14 cellular contexts compared by ENCODE assay signal in the genomic region with DNA sequence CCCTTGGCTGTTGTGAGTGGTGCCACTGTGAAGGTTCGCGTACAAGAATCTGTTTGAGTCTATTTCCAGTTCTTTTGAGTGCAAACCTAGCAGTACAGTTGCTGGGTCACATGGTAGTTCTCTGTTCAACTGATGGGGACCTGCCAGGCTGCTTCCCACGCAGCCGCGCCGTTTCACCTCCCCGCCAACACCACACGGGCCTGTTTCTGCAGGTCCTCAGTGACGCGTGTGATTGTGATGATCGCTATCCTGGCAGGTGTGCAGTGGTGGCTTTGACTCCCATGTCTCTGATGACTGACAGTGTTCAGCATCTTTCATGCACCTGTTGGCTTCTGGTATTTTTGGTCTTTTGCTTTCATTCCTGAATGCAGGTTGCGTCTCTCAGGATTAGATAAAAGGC. TPM values are rescaled to one million over a fixed set of nuclear protein-coding genes. Genes with fewer than 3 reads are reported as not detected.
DNase-seq lines count a peak whose midpoint lies in the region; ATAC-seq and TF ChIP-seq lines count a peak whose summit lies in the region.
"Had no signal": no experiment of that assay in that cellular context is flagged by ENCODE, and none has a peak within 500 bp of the region (broad histone marks: within the 10 kb centered on the region; RNA-seq: fewer than 3 reads in every experiment).

No MANE protein-coding gene starts in this region.

- no peak overlapping the region for H3K4me3 Mint-ChIP-seq in activated naive CD8-positive, alpha-beta T cell treated with anti-CD3 and anti-CD28 coated beads, Interleukin-2, amount 50 U/mL, for 24 hours

- no peaks in the 10 kb centered on the region for H3K27me3 Mint-ChIP-seq in activated naive CD8-positive, alpha-beta T cell treated with anti-CD3 and anti-CD28 coated beads, Interleukin-2, amount 50 U/mL, for 24 hours

- H3K36me3 Mint-ChIP-seq in activated naive CD8-positive, alpha-beta T cell treated with anti-CD3 and anti-CD28 coated beads, Interleukin-2, amount 50 U/mL, for 24 hours (ENCODE audit: low read depth): no peaks in the 10 kb centered on the region

- ATAC-seq in activated naive CD8-positive, alpha-beta T cell treated with anti-CD3 and anti-CD28 coated beads, Interleukin-2, amount 50 U/mL, for 24 hours: peak; percentile 41
- no peak for ATAC-seq in GM21367 (IDR thresholded peaks at IDR 0.05; ENCODE audit: unreplicated experiment)
- no peak for ATAC-seq in SK-N-SH treated with all-trans-retinoic acid at 6 μM for 48 hours

- peaks cover 4% of the 10 kb centered on the region for H3K9me3 Mint-ChIP-seq in activated naive CD8-positive, alpha-beta T cell treated with anti-CD3 and anti-CD28 coated beads, Interleukin-2, amount 50 U/mL, for 24 hours

- H3K27ac Mint-ChIP-seq in activated naive CD8-positive, alpha-beta T cell treated with anti-CD3 and anti-CD28 coated beads, Interleukin-2, amount 50 U/mL, for 24 hours: no peak overlapping the region

- peaks cover 17% of the 10 kb centered on the region for H3K4me1 Mint-ChIP-seq in activated naive CD8-positive, alpha-beta T cell treated with anti-CD3 and anti-CD28 coated beads, Interleukin-2, amount 50 U/mL, for 24 hours

- DNase-seq in activated T-cell treated with anti-CD3 and anti-CD28 coated beads, Interleukin-2, amount 50 U/mL, for 1 hour: peak; percentile 47
- DNase-seq in activated T-cell treated with anti-CD3 and anti-CD28 coated beads for 4 hours (no peak), SK-N-DZ (ENCODE audit: low spot score) (no peak)
- peak; percentile 46 for DNase-seq in activated CD4-positive, alpha-beta T cell treated with anti-CD3 and anti-CD28 coated beads for 48 hours
- DNase-seq in activated naive CD8-positive, alpha-beta T cell treated with anti-CD3 and anti-CD28 coated beads, Interleukin-2, amount 50 U/mL, for 24 hours: no peak
- peak; percentile 32 for DNase-seq in stimulated activated CD4-positive, alpha-beta T cell treated with anti-CD3 and anti-CD28 coated beads, Interleukin-4, amount 100 ng/mL, for 24 hours
- DNase-seq: ACHN, DMS53, foreskin melanocyte, H7, NCI-H2107, NCI-H526 had no signal

TF ChIP-seq in SK-N-SH treated with all-trans-retinoic acid at 6 μM for 48 hours, 23 proteins besides CTCF, POLR2A, EP300 and RAD21:
- TF ChIP-seq, protein P1, sequence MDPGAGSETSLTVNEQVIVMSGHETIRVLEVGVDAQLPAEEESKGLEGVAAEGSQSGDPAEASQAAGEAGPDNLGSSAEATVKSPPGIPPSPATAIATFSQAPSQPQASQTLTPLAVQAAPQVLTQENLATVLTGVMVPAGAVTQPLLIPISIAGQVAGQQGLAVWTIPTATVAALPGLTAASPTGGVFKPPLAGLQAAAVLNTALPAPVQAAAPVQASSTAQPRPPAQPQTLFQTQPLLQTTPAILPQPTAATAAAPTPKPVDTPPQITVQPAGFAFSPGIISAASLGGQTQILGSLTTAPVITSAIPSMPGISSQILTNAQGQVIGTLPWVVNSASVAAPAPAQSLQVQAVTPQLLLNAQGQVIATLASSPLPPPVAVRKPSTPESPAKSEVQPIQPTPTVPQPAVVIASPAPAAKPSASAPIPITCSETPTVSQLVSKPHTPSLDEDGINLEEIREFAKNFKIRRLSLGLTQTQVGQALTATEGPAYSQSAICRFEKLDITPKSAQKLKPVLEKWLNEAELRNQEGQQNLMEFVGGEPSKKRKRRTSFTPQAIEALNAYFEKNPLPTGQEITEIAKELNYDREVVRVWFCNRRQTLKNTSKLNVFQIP (CRISPR knock-in tag; IDR thresholded peaks at IDR 0.05; ENCODE audit: borderline replicate concordance, low read depth): no peak
- TF ChIP-seq ZNF565 (CRISPR knock-in tag; conservative IDR thresholded peaks at IDR 0.05; ENCODE audit: low read depth): no peak
- TF ChIP-seq TOX (CRISPR knock-in tag; IDR thresholded peaks at IDR 0.05; ENCODE audit: borderline replicate concordance): no peak
- TF ChIP-seq ARNTL (CRISPR knock-in tag; IDR thresholded peaks at IDR 0.05; ENCODE audit: borderline replicate concordance, low read depth): no peak
- TF ChIP-seq CSDC2 (CRISPR knock-in tag; IDR thresholded peaks at IDR 0.05): no peak
- no peak for TF ChIP-seq OSR1 (CRISPR knock-in tag; IDR thresholded peaks at IDR 0.05)
- no peak for TF ChIP-seq ZFP3 (CRISPR knock-in tag; IDR thresholded peaks at IDR 0.05)
- TF ChIP-seq, protein P2, sequence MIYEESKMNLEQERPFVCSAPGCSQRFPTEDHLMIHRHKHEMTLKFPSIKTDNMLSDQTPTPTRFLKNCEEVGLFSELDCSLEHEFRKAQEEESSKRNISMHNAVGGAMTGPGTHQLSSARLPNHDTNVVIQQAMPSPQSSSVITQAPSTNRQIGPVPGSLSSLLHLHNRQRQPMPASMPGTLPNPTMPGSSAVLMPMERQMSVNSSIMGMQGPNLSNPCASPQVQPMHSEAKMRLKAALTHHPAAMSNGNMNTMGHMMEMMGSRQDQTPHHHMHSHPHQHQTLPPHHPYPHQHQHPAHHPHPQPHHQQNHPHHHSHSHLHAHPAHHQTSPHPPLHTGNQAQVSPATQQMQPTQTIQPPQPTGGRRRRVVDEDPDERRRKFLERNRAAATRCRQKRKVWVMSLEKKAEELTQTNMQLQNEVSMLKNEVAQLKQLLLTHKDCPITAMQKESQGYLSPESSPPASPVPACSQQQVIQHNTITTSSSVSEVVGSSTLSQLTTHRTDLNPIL (CRISPR knock-in tag; IDR thresholded peaks at IDR 0.05; ENCODE audit: low read depth): no peak
- TF ChIP-seq, protein P3, sequence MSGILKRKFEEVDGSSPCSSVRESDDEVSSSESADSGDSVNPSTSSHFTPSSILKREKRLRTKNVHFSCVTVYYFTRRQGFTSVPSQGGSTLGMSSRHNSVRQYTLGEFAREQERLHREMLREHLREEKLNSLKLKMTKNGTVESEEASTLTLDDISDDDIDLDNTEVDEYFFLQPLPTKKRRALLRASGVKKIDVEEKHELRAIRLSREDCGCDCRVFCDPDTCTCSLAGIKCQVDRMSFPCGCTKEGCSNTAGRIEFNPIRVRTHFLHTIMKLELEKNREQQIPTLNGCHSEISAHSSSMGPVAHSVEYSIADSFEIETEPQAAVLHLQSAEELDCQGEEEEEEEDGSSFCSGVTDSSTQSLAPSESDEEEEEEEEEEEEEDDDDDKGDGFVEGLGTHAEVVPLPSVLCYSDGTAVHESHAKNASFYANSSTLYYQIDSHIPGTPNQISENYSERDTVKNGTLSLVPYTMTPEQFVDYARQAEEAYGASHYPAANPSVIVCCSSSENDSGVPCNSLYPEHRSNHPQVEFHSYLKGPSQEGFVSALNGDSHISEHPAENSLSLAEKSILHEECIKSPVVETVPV (CRISPR knock-in tag; IDR thresholded peaks at IDR 0.05): no peak
- TF ChIP-seq, protein P4, sequence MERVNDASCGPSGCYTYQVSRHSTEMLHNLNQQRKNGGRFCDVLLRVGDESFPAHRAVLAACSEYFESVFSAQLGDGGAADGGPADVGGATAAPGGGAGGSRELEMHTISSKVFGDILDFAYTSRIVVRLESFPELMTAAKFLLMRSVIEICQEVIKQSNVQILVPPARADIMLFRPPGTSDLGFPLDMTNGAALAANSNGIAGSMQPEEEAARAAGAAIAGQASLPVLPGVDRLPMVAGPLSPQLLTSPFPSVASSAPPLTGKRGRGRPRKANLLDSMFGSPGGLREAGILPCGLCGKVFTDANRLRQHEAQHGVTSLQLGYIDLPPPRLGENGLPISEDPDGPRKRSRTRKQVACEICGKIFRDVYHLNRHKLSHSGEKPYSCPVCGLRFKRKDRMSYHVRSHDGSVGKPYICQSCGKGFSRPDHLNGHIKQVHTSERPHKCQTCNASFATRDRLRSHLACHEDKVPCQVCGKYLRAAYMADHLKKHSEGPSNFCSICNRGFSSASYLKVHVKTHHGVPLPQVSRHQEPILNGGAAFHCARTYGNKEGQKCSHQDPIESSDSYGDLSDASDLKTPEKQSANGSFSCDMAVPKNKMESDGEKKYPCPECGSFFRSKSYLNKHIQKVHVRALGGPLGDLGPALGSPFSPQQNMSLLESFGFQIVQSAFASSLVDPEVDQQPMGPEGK (CRISPR knock-in tag; IDR thresholded peaks at IDR 0.05; ENCODE audit: borderline replicate concordance): no peak
- TF ChIP-seq RARB (CRISPR knock-in tag; IDR thresholded peaks at IDR 0.05): no peak
- no peak for TF ChIP-seq PPARA (CRISPR knock-in tag; IDR thresholded peaks at IDR 0.05; ENCODE audit: borderline replicate concordance)
- no peak for TF ChIP-seq TCF4 (CRISPR knock-in tag; IDR thresholded peaks at IDR 0.05; ENCODE audit: borderline replicate concordance)
TF ChIP-seq in SK-N-SH treated with all-trans-retinoic acid at 6 μM for 48 hours: peak in this region for 0.

RNA-seq across cellular contexts. Expression of a gene that starts 41.7 kb away (rescaled TPM):
- polyA plus RNA-seq in SK-N-DZ (2014; cell fraction: cytosol; rRNA removed): 31.2 and 35.3 TPM in 2 replicates
- polyA plus RNA-seq in SK-N-DZ (2014; cell fraction: nucleus; rRNA removed): 35.9 and 59.0 TPM in 2 replicates

Comparison
In these comparisons a context has a peak if more than half of its experiments do, and no peak if none do; other contexts are left out.
1. DNase-seq: peak in activated T-cell treated with anti-CD3 and anti-CD28 coated beads, Interleukin-2, amount 50 U/mL, for 1 hour (single experiment), activated CD4-positive, alpha-beta T cell treated with anti-CD3 and anti-CD28 coated beads for 48 hours (single experiment) and stimulated activated CD4-positive, alpha-beta T cell treated with anti-CD3 and anti-CD28 coated beads, Interleukin-4, amount 100 ng/mL, for 24 hours (single experiment); none in activated T-cell treated with anti-CD3 and anti-CD28 coated beads for 4 hours (single experiment), activated naive CD8-positive, alpha-beta T cell treated with anti-CD3 and anti-CD28 coated beads, Interleukin-2, amount 50 U/mL, for 24 hours (single experiment) and SK-N-DZ (single experiment).